In genomic region chr4:91422011-91422410, GRCh38 we compare ENCODE assay signal across 27 cellular contexts.
"Had no signal": no experiment of that assay in that cellular context is flagged by ENCODE, and none has a peak within 500 bp of the region (broad histone marks: within the 10 kb centered on the region; RNA-seq: fewer than 3 reads in every experiment).

No MANE protein-coding gene starts in this region.

- H3K27ac ChIP-seq: colonic mucosa, dorsolateral prefrontal cortex, epithelial cell of prostate, esophagus squamous epithelium, gastrocnemius medialis, heart right ventricle, left lung, lower lobe of right lung had no signal

- H3K27me3 Mint-ChIP-seq: naive thymus-derived CD4-positive, alpha-beta T cell had no signal

- FAIRE-seq: endothelial cell of umbilical vein, islet of Langerhans, keratinocyte had no signal

- H3K27ac Mint-ChIP-seq: naive thymus-derived CD4-positive, alpha-beta T cell had no signal

- H3K4me3 Mint-ChIP-seq: naive thymus-derived CD4-positive, alpha-beta T cell had no signal

- ATAC-seq: esophagus mucosa; gastrocnemius medialis; heart right ventricle; left cardiac atrium; left lung; left ventricle myocardium superior; lower lobe of right lung; naive thymus-derived CD4-positive, alpha-beta T cell had no signal

- H3K4me3 ChIP-seq: colonic mucosa, dorsolateral prefrontal cortex, esophagus squamous epithelium, gastrocnemius medialis, heart right ventricle, left lung, lower lobe of right lung had no signal

- H3K9me3 ChIP-seq: colonic mucosa, gastrocnemius medialis had no signal

- H3K27me3 ChIP-seq: colonic mucosa, dorsolateral prefrontal cortex, esophagus squamous epithelium, gastrocnemius medialis, heart right ventricle, left lung had no signal

- H3K4me1 ChIP-seq: colonic mucosa, esophagus squamous epithelium, gastrocnemius medialis, heart right ventricle, left lung, lower lobe of right lung had no signal

- H3K36me3 Mint-ChIP-seq: naive thymus-derived CD4-positive, alpha-beta T cell had no signal

- H3K4me1 Mint-ChIP-seq: naive thymus-derived CD4-positive, alpha-beta T cell had no signal

- DNase-seq: colonic mucosa; cortex of kidney; dermis blood vessel endothelial cell; dorsolateral prefrontal cortex; effector CD4-positive, alpha-beta T cell; effector memory CD4-positive, alpha-beta T cell; erythroblast; esophagus squamous epithelium; foreskin fibroblast; foreskin melanocyte; gastrocnemius medialis; glutamatergic neuron; head of caudate nucleus; heart right ventricle; hippocampal formation; left cardiac atrium; left lung; left ventricle myocardium superior; lower lobe of right lung; mesenchymal stem cell; midbrain; naive thymus-derived CD4-positive, alpha-beta T cell had no signal

- H3K36me3 ChIP-seq: colonic mucosa, esophagus squamous epithelium, gastrocnemius medialis, heart right ventricle, left lung, lower lobe of right lung had no signal
